38 cellular contexts compared by ENCODE assay signal in genomic region chr3:33865133-33865532, GRCh38.
"Had no signal": no experiment of that assay in that cellular context is flagged by ENCODE, and none has a peak within 500 bp of the region (broad histone marks: within the 10 kb centered on the region; RNA-seq: fewer than 3 reads in every experiment).

No MANE protein-coding gene starts in this region.

- FAIRE-seq: bronchial epithelial cell, TTC549 had no signal

- H3K4me3 Mint-ChIP-seq: activated CD4-positive, alpha-beta memory T cell treated with anti-CD3 and anti-CD28 coated beads, Interleukin-2, amount 10 ng/mL, durations not matched to agents 7 days and 5 days; activated CD4-positive, alpha-beta T cell treated with anti-CD3 and anti-CD28 coated beads for 36 hours; activated CD8-positive, alpha-beta memory T cell treated with anti-CD3 and anti-CD28 coated beads, Interleukin-2, amount 10 ng/mL, durations not matched to agents 7 days and 5 days; activated CD8-positive, alpha-beta T cell treated with anti-CD3 and anti-CD28 coated beads, Interleukin-2, amount 10 ng/mL, durations not matched to agents 7 days and 5 days; activated naive CD4-positive, alpha-beta T cell treated with anti-CD3 and anti-CD28 coated beads, Interleukin-2, amount 10 ng/mL, durations not matched to agents 7 days and 5 days; activated naive CD4-positive, alpha-beta T cell treated with anti-CD3 and anti-CD28 coated beads, Interleukin-2, amount 50 U/mL, for 24 hours; activated naive CD8-positive, alpha-beta T cell; activated naive CD8-positive, alpha-beta T cell treated with anti-CD3 and anti-CD28 coated beads, Interleukin-2, amount 10 ng/mL, durations not matched to agents 7 days and 5 days; activated naive CD8-positive, alpha-beta T cell treated with anti-CD3 and anti-CD28 coated beads, Interleukin-2, amount 50 U/mL, for 24 hours; activated T-cell treated with anti-CD3 and anti-CD28 coated beads, Interleukin-2, amount 50 U/mL, for 24 hours; brain; central memory CD8-positive, alpha-beta T cell; T-helper 1 cell treated with Interleukin-12 subunit alpha and Interleukin-12 subunit beta and Interleukin-4 antibody, amounts not matched to agents 30 μg/mL and 1 μg/mL, for 36 hours; T-helper 2 cell treated with Interferon-gamma antibody and Interleukin-4, amounts not matched to agents 5 μg/mL and 100 μg/mL, for 36 hours had no signal

- H3K4me1 ChIP-seq: ascending aorta had no signal

- ATAC-seq: activated CD4-positive, alpha-beta T cell treated with anti-CD3 and anti-CD28 coated beads for 36 hours; activated CD4-positive, CD25-positive, alpha-beta regulatory T cell treated with anti-CD3 and anti-CD28 coated beads, Interleukin-2, amount 50 U/mL, for 24 hours; activated CD8-positive, alpha-beta memory T cell treated with anti-CD3 and anti-CD28 coated beads, Interleukin-2, amount 10 ng/mL, durations not matched to agents 7 days and 5 days; activated CD8-positive, alpha-beta T cell treated with anti-CD3 and anti-CD28 coated beads, Interleukin-2, amount 10 ng/mL, durations not matched to agents 7 days and 5 days; activated naive CD8-positive, alpha-beta T cell treated with anti-CD3 and anti-CD28 coated beads, Interleukin-2, amount 50 U/mL, for 24 hours had no signal

- H3K27me3 Mint-ChIP-seq: activated CD4-positive, alpha-beta memory T cell treated with anti-CD3 and anti-CD28 coated beads, Interleukin-2, amount 10 ng/mL, durations not matched to agents 7 days and 5 days; activated CD4-positive, alpha-beta T cell treated with anti-CD3 and anti-CD28 coated beads for 36 hours; activated CD8-positive, alpha-beta memory T cell treated with anti-CD3 and anti-CD28 coated beads, Interleukin-2, amount 10 ng/mL, durations not matched to agents 7 days and 5 days; activated naive CD4-positive, alpha-beta T cell treated with anti-CD3 and anti-CD28 coated beads, Interleukin-2, amount 10 ng/mL, durations not matched to agents 7 days and 5 days; activated naive CD4-positive, alpha-beta T cell treated with anti-CD3 and anti-CD28 coated beads, Interleukin-2, amount 50 U/mL, for 24 hours; activated naive CD8-positive, alpha-beta T cell; activated naive CD8-positive, alpha-beta T cell treated with anti-CD3 and anti-CD28 coated beads, Interleukin-2, amount 10 ng/mL, durations not matched to agents 7 days and 5 days; activated naive CD8-positive, alpha-beta T cell treated with anti-CD3 and anti-CD28 coated beads, Interleukin-2, amount 50 U/mL, for 24 hours; activated T-cell treated with anti-CD3 and anti-CD28 coated beads, Interleukin-2, amount 50 U/mL, for 24 hours; brain; central memory CD8-positive, alpha-beta T cell had no signal

- H3K9me3 ChIP-seq: ascending aorta had no signal

- H3K4me1 Mint-ChIP-seq: activated naive CD4-positive, alpha-beta T cell treated with anti-CD3 and anti-CD28 coated beads, Interleukin-2, amount 10 ng/mL, durations not matched to agents 7 days and 5 days; brain; central memory CD8-positive, alpha-beta T cell had no signal

- H3K27ac Mint-ChIP-seq: activated CD4-positive, alpha-beta memory T cell treated with anti-CD3 and anti-CD28 coated beads, Interleukin-2, amount 10 ng/mL, durations not matched to agents 7 days and 5 days; activated CD4-positive, alpha-beta T cell treated with anti-CD3 and anti-CD28 coated beads for 36 hours; activated CD8-positive, alpha-beta memory T cell treated with anti-CD3 and anti-CD28 coated beads, Interleukin-2, amount 10 ng/mL, durations not matched to agents 7 days and 5 days; activated CD8-positive, alpha-beta T cell treated with anti-CD3 and anti-CD28 coated beads, Interleukin-2, amount 10 ng/mL, durations not matched to agents 7 days and 5 days; activated naive CD4-positive, alpha-beta T cell treated with anti-CD3 and anti-CD28 coated beads, Interleukin-2, amount 10 ng/mL, durations not matched to agents 7 days and 5 days; activated naive CD8-positive, alpha-beta T cell; activated naive CD8-positive, alpha-beta T cell treated with anti-CD3 and anti-CD28 coated beads, Interleukin-2, amount 10 ng/mL, durations not matched to agents 7 days and 5 days; activated naive CD8-positive, alpha-beta T cell treated with anti-CD3 and anti-CD28 coated beads, Interleukin-2, amount 50 U/mL, for 24 hours; activated T-helper 2 cell treated with anti-CD3 and anti-CD28 coated beads, Interferon-gamma antibody, Interleukin-2, Interleukin-4, amounts not matched to agents 10 μg/mL and 5 μg/mL and 100 μg/mL, durations not matched to agents 14 hours and 24 hours and 36 hours; brain; T-helper 1 cell treated with Interleukin-12 subunit alpha and Interleukin-12 subunit beta and Interleukin-4 antibody, amounts not matched to agents 30 μg/mL and 1 μg/mL, for 36 hours; T-helper 2 cell treated with Interferon-gamma antibody and Interleukin-4, amounts not matched to agents 5 μg/mL and 100 μg/mL, for 36 hours had no signal

- DNase-seq: activated CD4-positive, alpha-beta memory T cell treated with anti-CD3 and anti-CD28 coated beads, Interleukin-2, amount 10 ng/mL, durations not matched to agents 7 days and 5 days; activated CD4-positive, alpha-beta T cell treated with anti-CD3 and anti-CD28 coated beads for 1 hour; activated CD4-positive, alpha-beta T cell treated with anti-CD3 and anti-CD28 coated beads for 36 hours; activated CD4-positive, alpha-beta T cell treated with anti-CD3 and anti-CD28 coated beads for 48 hours; activated CD4-positive, alpha-beta T cell treated with anti-CD3 and anti-CD28 coated beads, Interleukin-2, amount 50 U/mL, for 48 hours; activated CD4-positive, CD25-positive, alpha-beta regulatory T cell; activated CD8-positive, alpha-beta memory T cell treated with anti-CD3 and anti-CD28 coated beads for 24 hours; activated CD8-positive, alpha-beta memory T cell treated with anti-CD3 and anti-CD28 coated beads, Interleukin-2, amount 10 ng/mL, durations not matched to agents 7 days and 5 days; activated CD8-positive, alpha-beta memory T cell treated with anti-CD3 and anti-CD28 coated beads, Interleukin-2, amount 50 U/mL, for 48 hours; activated CD8-positive, alpha-beta T cell treated with anti-CD3 and anti-CD28 coated beads, Interleukin-2, amount 10 ng/mL, durations not matched to agents 7 days and 5 days; activated effector memory CD4-positive, alpha-beta T cell treated with Interleukin-2 at 50 U/mL for 16 hours; activated gamma-delta T cell; activated naive CD4-positive, alpha-beta T cell treated with anti-CD3 and anti-CD28 coated beads, Interleukin-2, amount 10 ng/mL, durations not matched to agents 7 days and 5 days; activated naive CD4-positive, alpha-beta T cell treated with Interleukin-2 at 50 U/mL for 16 hours; activated naive CD8-positive, alpha-beta T cell treated with anti-CD3 and anti-CD28 coated beads, Interleukin-2, amount 10 ng/mL, durations not matched to agents 7 days and 5 days; activated naive CD8-positive, alpha-beta T cell treated with anti-CD3 and anti-CD28 coated beads, Interleukin-2, amount 50 U/mL, for 24 hours; activated T-cell treated with anti-CD3 and anti-CD28 coated beads, Interleukin-2, amount 50 U/mL, for 24 hours; activated T-cell treated with anti-CD3 and anti-CD28 coated beads, Interleukin-2, amount 50 U/mL, for 48 hours; amygdala; anterior cingulate cortex; caudate nucleus; cerebellar nuclear complex; T-helper 1 cell; T-helper 2 cell; T-helper 9 cell had no signal

- H3K27me3 ChIP-seq: ascending aorta, cardiac muscle cell had no signal

- H3K27ac ChIP-seq: ascending aorta, cardiac muscle cell, VCaP had no signal

- H3K9me3 Mint-ChIP-seq: activated CD4-positive, alpha-beta memory T cell treated with anti-CD3 and anti-CD28 coated beads, Interleukin-2, amount 10 ng/mL, durations not matched to agents 7 days and 5 days; activated naive CD4-positive, alpha-beta T cell treated with anti-CD3 and anti-CD28 coated beads, Interleukin-2, amount 10 ng/mL, durations not matched to agents 7 days and 5 days; activated naive CD4-positive, alpha-beta T cell treated with anti-CD3 and anti-CD28 coated beads, Interleukin-2, amount 50 U/mL, for 24 hours; activated naive CD8-positive, alpha-beta T cell treated with anti-CD3 and anti-CD28 coated beads, Interleukin-2, amount 10 ng/mL, durations not matched to agents 7 days and 5 days; activated naive CD8-positive, alpha-beta T cell treated with anti-CD3 and anti-CD28 coated beads, Interleukin-2, amount 50 U/mL, for 24 hours; activated T-cell treated with anti-CD3 and anti-CD28 coated beads, Interleukin-2, amount 50 U/mL, for 24 hours; activated T-helper 2 cell treated with anti-CD3 and anti-CD28 coated beads, Interferon-gamma antibody, Interleukin-2, Interleukin-4, amounts not matched to agents 10 μg/mL and 5 μg/mL and 100 μg/mL, durations not matched to agents 14 hours and 24 hours and 36 hours; brain; central memory CD8-positive, alpha-beta T cell; T-helper 1 cell treated with Interleukin-12 subunit alpha and Interleukin-12 subunit beta and Interleukin-4 antibody, amounts not matched to agents 30 μg/mL and 1 μg/mL, for 36 hours; T-helper 2 cell treated with Interferon-gamma antibody and Interleukin-4, amounts not matched to agents 5 μg/mL and 100 μg/mL, for 36 hours had no signal

- H3K4me3 ChIP-seq: ascending aorta, cardiac muscle cell had no signal
